In genomic region chr19:10096615-10096963, GRCh38 we compare ENCODE assay signal across 1 cellular context.
TF ChIP-seq lines count a peak whose summit lies in the region.

No MANE protein-coding gene starts in this region.

TF ChIP-seq in endothelial cell of umbilical vein, 7 proteins besides CTCF, POLR2A, EP300 and RAD21 (continued from another document):
- TF ChIP-seq GATA2 (IDR thresholded peaks at IDR 0.05; ENCODE audit: insufficient read depth, insufficient read length, low read depth, low read length), result no peak
